In the genomic region with DNA sequence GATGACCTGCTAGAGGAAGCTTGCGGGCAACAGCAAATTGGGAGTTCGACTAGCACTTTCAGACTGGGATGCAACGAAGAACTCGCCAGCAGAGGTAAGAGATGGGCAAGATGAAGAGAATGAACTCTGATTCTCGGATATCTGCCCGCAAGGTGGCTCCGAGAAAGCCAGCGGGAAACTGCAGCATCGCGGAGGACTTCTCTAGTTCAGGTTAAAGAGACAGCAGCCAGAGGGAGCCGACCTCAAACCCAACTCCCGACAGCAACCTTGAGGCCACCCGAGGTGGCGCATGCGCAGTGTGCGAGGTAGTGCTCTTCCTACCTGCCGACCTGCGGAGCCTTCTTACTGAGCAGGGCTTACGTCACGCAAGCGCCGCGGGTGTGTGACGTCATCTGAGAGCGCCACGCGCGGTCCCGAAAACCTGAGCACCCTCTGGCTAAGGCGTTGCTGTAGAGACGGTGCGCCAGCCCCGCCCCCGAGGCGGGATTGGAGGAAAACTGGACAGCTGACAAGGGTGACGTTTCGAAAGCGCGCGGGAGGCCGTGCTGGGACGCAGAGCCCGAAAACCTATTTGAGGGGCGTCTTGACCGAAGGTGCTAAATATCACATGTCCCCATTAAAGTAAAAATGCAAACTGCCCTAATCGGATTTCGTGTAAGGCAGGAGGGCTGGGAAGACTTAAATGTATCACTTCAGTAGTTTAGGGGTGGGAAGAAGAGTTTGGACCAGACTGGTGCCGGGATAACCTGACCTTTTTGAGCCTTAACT, we compare ENCODE assay signal across 8 cellular contexts.
DNase-seq lines count a peak whose midpoint lies in the region; ATAC-seq and TF ChIP-seq lines count a peak whose summit lies in the region.

No MANE protein-coding gene starts in this region.

- no peaks in the 10 kb centered on the region for H3K79me2 ChIP-seq in mammary epithelial cell (ENCODE audit: insufficient read depth, low read length)

- peak; percentile 29 for TF ChIP-seq CTCF in VCaP (conservative IDR thresholded peaks at IDR 0.05)
- TF ChIP-seq CTCF in mammary epithelial cell (conservative IDR thresholded peaks at IDR 0.05 in 1 of 2, IDR thresholded peaks at IDR 0.05 in 1 of 2; ENCODE audit: extremely low read depth in 1 of 2, insufficient read depth in 1 of 2, low read depth in 1 of 2, low read length in 2 of 2), result peak in 1 of 2 donors; percentile 41

- H3K4me1 ChIP-seq in mammary epithelial cell (ENCODE audit: insufficient read depth, low read length) (peaks cover 9% of the 10 kb centered on the region), skeletal muscle satellite cell (ENCODE audit: control insufficient read depth, insufficient read depth, low read length) (peaks cover 12% of the 10 kb centered on the region)

- peak overlapping the region; percentile 50 to 61 (median 59) for H3K4me3 ChIP-seq in mammary epithelial cell (replicated peaks in 1 of 3; ENCODE audit: insufficient read depth in 1 of 3, low read depth in 2 of 3, low read length in 3 of 3)
- H3K4me3 ChIP-seq in iPS-18c (ENCODE audit: insufficient read depth, low read depth, low read length), result peak overlapping the region; percentile 76
- peak overlapping the region; percentile 77 for H3K4me3 ChIP-seq in skeletal muscle satellite cell (ENCODE audit: low read length)

- H2AFZ ChIP-seq in mammary epithelial cell (ENCODE audit: low read depth, low read length), result peak overlapping the region; percentile 90

- BruUV-seq in mammary epithelial cell (replicated peaks; lab: Mats Ljungman, UMichigan), result TSS peak; percentile 46

- intact Hi-C loops in mammary epithelial cell (cut with micrococcal nuclease), result loop anchor here (1.0 to 2.0 kb wide), 3 partner anchors 27 to 62 kb away; no protein-coding TSS in a partner anchor

- CTCF ChIA-PET in mammary epithelial cell (lab: Charles Lee; ENCODE audit: low non-redundant PET), result no interaction called here

- in situ Hi-C loops in ACHN (cut with HindIII; ENCODE audit: low pct_ligation_motif_present, low pct_unique_long_range_greater_than_20kb, low sequenced_read_pairs), result no loop called here
- in situ Hi-C loops in mammary epithelial cell (cut with MboI; ENCODE audit: low sequenced_read_pairs in 2 of 2), result no loop called here

- no peaks in the 10 kb centered on the region for H3K9me3 ChIP-seq in mammary epithelial cell (replicated peaks; ENCODE audit: insufficient read depth, low read length)
- H3K9me3 ChIP-seq in iPS-18c (ENCODE audit: control insufficient read depth, insufficient read depth, low read length), result no peaks in the 10 kb centered on the region
- no peaks in the 10 kb centered on the region for H3K9me3 ChIP-seq in skeletal muscle satellite cell (replicated peaks; ENCODE audit: low read length)

- peak overlapping the region; percentile 75 for H3K27ac ChIP-seq in VCaP
- peak overlapping the region; percentile 94 for H3K27ac ChIP-seq in mammary epithelial cell (ENCODE audit: insufficient read depth, low read depth, low read length)

- peak; percentile 79 for ATAC-seq in GM18870 (IDR thresholded peaks at IDR 0.05; ENCODE audit: unreplicated experiment)
- peak; percentile 68 for ATAC-seq in HG03135 (IDR thresholded peaks at IDR 0.05; ENCODE audit: unreplicated experiment)

- no peaks in the 10 kb centered on the region for H4K20me1 ChIP-seq in mammary epithelial cell (ENCODE audit: insufficient read depth, low read length)

- no peaks in the 10 kb centered on the region for H3K27me3 ChIP-seq in mammary epithelial cell (ENCODE audit: insufficient read depth, low read length)
- no peaks in the 10 kb centered on the region for H3K27me3 ChIP-seq in skeletal muscle satellite cell (ENCODE audit: control insufficient read depth, insufficient read depth, low read length)

- H3K36me3 ChIP-seq in mammary epithelial cell (ENCODE audit: insufficient read depth, low read length) (no peaks in the 10 kb centered on the region), skeletal muscle satellite cell (ENCODE audit: insufficient read depth, low read length) (no peaks in the 10 kb centered on the region)

- peak overlapping the region; percentile 92 for H3K9ac ChIP-seq in mammary epithelial cell (ENCODE audit: insufficient read depth, low read length)
- H3K9ac ChIP-seq in skeletal muscle satellite cell (ENCODE audit: low read depth, low read length), result peak overlapping the region; percentile 68

- peak overlapping the region; percentile 91 for H3K4me2 ChIP-seq in mammary epithelial cell (ENCODE audit: insufficient read depth, low read depth, low read length)
- H3K4me2 ChIP-seq in skeletal muscle satellite cell (ENCODE audit: low read length), result peak overlapping the region; percentile 97

- dilution Hi-C loops in mammary epithelial cell (cut with HindIII; ENCODE audit: low sequenced_read_pairs), result no loop called here

- DNase-seq in ACHN (peak; percentile 98), NCI-H2196 (lab: John Stamatoyannopoulos, UW; ENCODE audit: unreplicated experiment) (peak; percentile 99), mammary epithelial cell (peak; percentile 99)

- 7% methylated on average over 24 of the region's 48 CpGs for WGBS in mammary epithelial cell (ENCODE audit: low coverage, missing lambda C conversion rate)

Comparison
In these comparisons a context has a peak if more than half of its experiments do, and no peak if none do; other contexts are left out.
1. Peak in every context shown above with its lines: DNase-seq, ATAC-seq, H3K4me3 ChIP-seq and H3K27ac ChIP-seq.